Comparison of ENCODE assay signal across 8 cellular contexts in the genomic region with DNA sequence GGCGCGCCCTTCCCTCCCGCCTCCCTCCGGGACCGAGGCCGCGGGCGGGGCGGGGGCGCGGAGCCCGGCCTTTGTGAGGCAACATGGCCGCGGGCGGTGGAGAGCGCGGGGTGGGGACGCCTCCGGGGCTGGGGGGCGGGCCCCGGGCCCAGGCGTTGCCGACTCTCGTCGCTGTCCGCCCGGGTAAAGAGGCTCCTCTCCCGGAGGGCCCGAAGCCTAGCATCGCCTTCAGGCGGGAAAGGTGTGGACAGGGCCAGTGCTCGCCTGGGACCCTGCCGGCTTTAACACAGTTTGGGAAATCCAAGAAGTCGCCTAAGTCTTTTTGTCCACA.
DNase-seq lines count a peak whose midpoint lies in the region; TF ChIP-seq lines count a peak whose summit lies in the region.

No MANE protein-coding gene starts in this region.

- no peaks in the 10 kb centered on the region for H3K27me3 ChIP-seq in muscle layer of duodenum (ENCODE audit: low read depth, low read length)

- H3K9me3 ChIP-seq in muscle layer of duodenum (ENCODE audit: control insufficient read depth in 1 of 2, low read length in 2 of 2) = no peaks in the 10 kb centered on the region

- peak overlapping the region; percentile 93 for H3K27ac ChIP-seq in muscle layer of duodenum (ENCODE audit: low read length)

- no peak for TF ChIP-seq CTCF in HFF-Myc (IDR thresholded peaks at IDR 0.05; ENCODE audit: low read depth, low read length, missing control alignments)

- DNase-seq in NCI-H2196 (lab: John Stamatoyannopoulos, UW; ENCODE audit: unreplicated experiment) (peak; percentile 49), NCI-H2196 treated with DMSO at 0.1 percent for 48 hours (lab: John Stamatoyannopoulos, UW; ENCODE audit: unreplicated experiment) (no peak), HFF-Myc (ENCODE audit: extremely low read depth, low read depth) (no peak), NCI-H1048 (lab: John Stamatoyannopoulos, UW) (peak; percentile 20), epidermal melanocyte (ENCODE audit: insufficient read length, low spot score) (peak; percentile 50)
- peak; percentile 75 for DNase-seq in activated CD8-positive, alpha-beta memory T cell treated with anti-CD3 and anti-CD28 coated beads, Interleukin-2, amount 50 U/mL, for 4 hours
- peak; percentile 47 to 76 for DNase-seq in stimulated activated CD8-positive, alpha-beta memory T cell treated with anti-CD3 and anti-CD28 coated beads, Interleukin-7, amount 100 ng/mL, for 4 hours (ENCODE audit: low read depth in 2 of 2)

- H3K36me3 ChIP-seq in muscle layer of duodenum (ENCODE audit: control insufficient read depth in 1 of 2, insufficient read depth in 2 of 2, low read length in 2 of 2) = no peaks in the 10 kb centered on the region

- H3K4me3 ChIP-seq in HFF-Myc (replicated peaks; ENCODE audit: low read depth, low read length) (peak overlapping the region; percentile 97), muscle layer of duodenum (ENCODE audit: low read depth in 1 of 2, low read length in 2 of 2) (peak overlapping the region; percentile 72 to 92)

- peaks cover 3 to 40% of the 10 kb centered on the region in 2 donors for H3K4me1 ChIP-seq in muscle layer of duodenum (ENCODE audit: control insufficient read depth in 1 of 2, insufficient read depth in 2 of 2, low read length in 2 of 2)

Comparison
In these comparisons a context has a peak if more than half of its experiments do, and no peak if none do; other contexts are left out.
1. DNase-seq: peak in NCI-H2196 (single experiment), NCI-H1048 (single experiment), activated CD8-positive, alpha-beta memory T cell treated with anti-CD3 and anti-CD28 coated beads, Interleukin-2, amount 50 U/mL, for 4 hours (single experiment), epidermal melanocyte (single experiment) and stimulated activated CD8-positive, alpha-beta memory T cell treated with anti-CD3 and anti-CD28 coated beads, Interleukin-7, amount 100 ng/mL, for 4 hours (2 of 2); none in NCI-H2196 treated with DMSO at 0.1 percent for 48 hours (single experiment) and HFF-Myc (single experiment).